In genomic region chr2:237487496-237487895, GRCh38 we compare ENCODE assay signal across 11 cellular contexts. TPM values are rescaled to one million over a fixed set of nuclear protein-coding genes. Genes with fewer than 3 reads are reported as not detected.
DNase-seq lines count a peak whose midpoint lies in the region; ATAC-seq and TF ChIP-seq lines count a peak whose summit lies in the region.
"Had no signal": no experiment of that assay in that cellular context is flagged by ENCODE, and none has a peak within 500 bp of the region (broad histone marks: within the 10 kb centered on the region; RNA-seq: fewer than 3 reads in every experiment).

No MANE protein-coding gene starts in this region.

- WGBS in esophagus squamous epithelium, 2 donors: 55% methylated on average over 10 of the region's 14 CpGs; no CpG with 5 or more reads in 1 of the 2 donors
- WGBS in mesodermal cell (ENCODE audit: insufficient coverage in 2 of 2), 2 experiments: 50 to 57% methylated on average over 9 to 13 of the region's 14 CpGs
- WGBS in urinary bladder: 29% methylated on average over 14 of the region's 14 CpGs

- TF ChIP-seq POLR2A in esophagus squamous epithelium (IDR thresholded peaks at IDR 0.05): no peak

- H3K27ac Mint-ChIP-seq in effector memory CD8-positive, alpha-beta T cell: no peak overlapping the region

- H3K4me3 ChIP-seq in Panc1 (ENCODE audit: low read depth in 2 of 2, low read length in 2 of 2) (peak overlapping the region; percentile 64 to 89), esophagus squamous epithelium (peak overlapping the region; percentile 29 to 69 (median 48)), mesodermal cell (ENCODE audit: extremely low read depth, insufficient read depth, low read length, poor library complexity, severe bottlenecking) (peak overlapping the region; percentile 43), urinary bladder (ENCODE audit: low read depth, low read length) (peak overlapping the region; percentile 33)

- no peaks in the 10 kb centered on the region for H3K4me1 Mint-ChIP-seq in effector memory CD8-positive, alpha-beta T cell (ENCODE audit: low read depth in 2 of 2)

- H3K4me1 ChIP-seq in Panc1 (ENCODE audit: control insufficient read depth, insufficient read depth, low read length) (peaks cover 25% of the 10 kb centered on the region), esophagus squamous epithelium (peaks cover 20 to 61% (median 23%) of the 10 kb centered on the region in 3 donors), mesodermal cell (ENCODE audit: control insufficient read depth, insufficient read depth, low read length, poor library complexity, severe bottlenecking) (peaks cover 13% of the 10 kb centered on the region), urinary bladder (ENCODE audit: insufficient read depth) (no peaks in the 10 kb centered on the region)

- TF ChIP-seq CTCF in Panc1 (IDR thresholded peaks at IDR 0.05) (no peak), esophagus squamous epithelium (IDR thresholded peaks at IDR 0.05) (no peak)

- no peak overlapping the region for H3K4me3 Mint-ChIP-seq in effector memory CD8-positive, alpha-beta T cell
- H3K4me3 Mint-ChIP-seq: naive thymus-derived CD8-positive, alpha-beta T cell had no signal

- H3K27ac ChIP-seq in Panc1 (ENCODE audit: low read length): peak overlapping the region; percentile 71
- peak overlapping the region in 3 of 4 donors; percentile 55 to 83 (median 61) for H3K27ac ChIP-seq in esophagus squamous epithelium
- H3K27ac ChIP-seq in mesodermal cell (ENCODE audit: low read depth, low read length, severe bottlenecking): no peak overlapping the region
- peak overlapping the region; percentile 80 for H3K27ac ChIP-seq in urinary bladder (ENCODE audit: low read depth)

- H3K9me3 ChIP-seq in Panc1 (ENCODE audit: control insufficient read depth, insufficient read depth, low read depth, low read length) (0 out of 2 replicates have a peak, but pooled peaks cover 9% of the 10 kb centered on the region), esophagus squamous epithelium (peaks cover 0 to 16% (median 14%) of the 10 kb centered on the region in 3 donors), mesodermal cell (ENCODE audit: control insufficient read depth, low read length) (peaks cover 16% of the 10 kb centered on the region)

- peak; percentile 27 for ATAC-seq in Panc1
- ATAC-seq in effector memory CD8-positive, alpha-beta T cell (replicated peaks): no peak
- ATAC-seq: naive thymus-derived CD8-positive, alpha-beta T cell had no signal

- no TSS peak for BruUV-seq in Panc1 (replicated peaks; lab: Mats Ljungman, UMichigan)

- in situ Hi-C loops in Panc1 (cut with HindIII; ENCODE audit: low pct_unique_long_range_greater_than_20kb, low sequenced_read_pairs): no loop called here

- H3K36me3 ChIP-seq in Panc1 (ENCODE audit: control insufficient read depth, insufficient read depth, low read length) (no peaks in the 10 kb centered on the region; the same call in 1 of the 2 replicates), esophagus squamous epithelium (no peaks in the 10 kb centered on the region), mesodermal cell (ENCODE audit: control insufficient read depth, insufficient read depth, low read length) (no peaks in the 10 kb centered on the region), urinary bladder (ENCODE audit: insufficient read depth) (no peaks in the 10 kb centered on the region)

- H3K27me3 ChIP-seq in Panc1 (ENCODE audit: control insufficient read depth, insufficient read depth, low read length): no peaks in the 10 kb centered on the region
- H3K27me3 ChIP-seq in esophagus squamous epithelium: peaks cover 0 to 38% (median 0%) of the 10 kb centered on the region in 4 donors

- CTCF ChIA-PET in Panc1 (lab: Charles Lee): interaction anchor here (1.0 kb wide), 1 partner anchor 25 kb away, joined by 3 read pairs; no protein-coding TSS in a partner anchor

- DNase-seq in Panc1 (ENCODE audit: low read depth, low spot score) (no peak), esophagus squamous epithelium (lab: John Stamatoyannopoulos, UW) (no peak), GM19240 (ENCODE audit: insufficient read length, low spot score) (no peak), DMS 273 (lab: John Stamatoyannopoulos, UW; ENCODE audit: unreplicated experiment) (no peak)
- DNase-seq in effector memory CD8-positive, alpha-beta T cell: no peak
- DNase-seq: dermis blood vessel endothelial cell; naive thymus-derived CD8-positive, alpha-beta T cell; NCI-H187; T-helper 1 cell had no signal

- POLR2A ChIA-PET in Panc1 (lab: Charles Lee): no interaction called here

- peaks cover 0 to 4% of the 10 kb centered on the region in 2 donors for H3K9me3 Mint-ChIP-seq in effector memory CD8-positive, alpha-beta T cell

- intact Hi-C loops in Panc1 (cut with micrococcal nuclease; ENCODE audit: unreplicated experiment): no loop called here
- intact Hi-C loops in esophagus squamous epithelium (cut with DNase I): no loop called here

- peaks cover 54 to 95% of the 10 kb centered on the region in 2 donors for H3K27me3 Mint-ChIP-seq in effector memory CD8-positive, alpha-beta T cell

- H3K36me3 Mint-ChIP-seq in effector memory CD8-positive, alpha-beta T cell (ENCODE audit: insufficient read depth): no peaks in the 10 kb centered on the region

RNA-seq across cellular contexts. Expression of gene MLPH, which starts 0.4 kb away (rescaled TPM):
- total RNA-seq in Panc1 (2021; ENCODE audit: unreplicated experiment): 60.2 TPM
- polyA plus RNA-seq in Panc1 (2012; ENCODE audit: insufficient read length): 42.9 TPM
- 10 to 100 TPM in 2 of 4 donors, 1 to 10 TPM in 2; 1.8 to 10.5 (median 7.6) TPM for total RNA-seq in esophagus squamous epithelium
- polyA plus RNA-seq in mesodermal cell (2013, experiment 1 of 2): 3.1 TPM
- polyA plus RNA-seq in mesodermal cell (2013, experiment 2 of 2): 6.3 TPM
- 11.7 TPM for total RNA-seq in urinary bladder
- polyA plus RNA-seq in urinary bladder: 14.2 TPM
- total RNA-seq: naive thymus-derived CD8-positive, alpha-beta T cell had no signal
- polyA plus RNA-seq: naive thymus-derived CD8-positive, alpha-beta T cell had no signal
